In genomic region chr1:30005972-30006619, GRCh38 we compare ENCODE assay signal across 26 cellular contexts.
DNase-seq lines count a peak whose midpoint lies in the region; ATAC-seq, FAIRE-seq and TF ChIP-seq lines count a peak whose summit lies in the region.
"Had no signal": no experiment of that assay in that cellular context is flagged by ENCODE, and none has a peak within 500 bp of the region (broad histone marks: within the 10 kb centered on the region; RNA-seq: fewer than 3 reads in every experiment).

No MANE protein-coding gene starts in this region.

- no peaks in the 10 kb centered on the region for H3K79me1 ChIP-seq in mesendoderm (ENCODE audit: low read length)

- intact Hi-C loops in Panc1 (cut with micrococcal nuclease; ENCODE audit: unreplicated experiment) = no loop called here

- no peak overlapping the region for H3K18ac ChIP-seq in mesendoderm (ENCODE audit: low read length)

- H3K9me2 ChIP-seq in GM23338 (ENCODE audit: insufficient read depth) (peaks cover 4% of the 10 kb centered on the region; the same call in 1 of the 2 replicates), MM.1S (replicated peaks; ENCODE audit: insufficient read depth, low read length) (no peaks in the 10 kb centered on the region)

- H4K8ac ChIP-seq in mesendoderm (ENCODE audit: low read depth, low read length) = no peak overlapping the region

- no peak overlapping the region for H3K23ac ChIP-seq in mesendoderm (ENCODE audit: low read length)

- H3K27me3 ChIP-seq in GM23338 (ENCODE audit: insufficient read depth) (no peaks in the 10 kb centered on the region), Panc1 (ENCODE audit: control insufficient read depth, insufficient read depth, low read length) (no peaks in the 10 kb centered on the region), mesendoderm (ENCODE audit: insufficient read depth, low read length, poor library complexity) (no peaks in the 10 kb centered on the region), MM.1S (replicated peaks; ENCODE audit: insufficient read depth, low read length) (peaks cover 71% of the 10 kb centered on the region)
- H3K27me3 ChIP-seq: adrenal gland, BLaER1 had no signal

- H3K4me2 ChIP-seq in GM23338 (0 out of 2 replicates have a peak overlapping the region, but pooled peaks have one; percentile 46), mesendoderm (ENCODE audit: low read length) (no peak overlapping the region), MM.1S (ENCODE audit: low read depth, low read length) (no peak overlapping the region)
- H3K4me2 ChIP-seq: BLaER1 had no signal

- H3F3A ChIP-seq in GM23338 (replicated peaks; ENCODE audit: low read depth) (no peaks in the 10 kb centered on the region), MM.1S (ENCODE audit: insufficient read depth, low read length) (no peaks in the 10 kb centered on the region)

- CTCF ChIA-PET in Panc1 (lab: Charles Lee) = no interaction called here

- H3K79me2 ChIP-seq in GM23338 (replicated peaks; ENCODE audit: insufficient read depth) (no peaks in the 10 kb centered on the region), mesendoderm (ENCODE audit: control insufficient read depth, insufficient read depth, low read length) (no peaks in the 10 kb centered on the region), MM.1S (ENCODE audit: low read length) (no peaks in the 10 kb centered on the region)

- H3K9ac ChIP-seq in mesendoderm (ENCODE audit: low read length) (no peak overlapping the region), MM.1S (ENCODE audit: low read length) (no peak overlapping the region)
- H3K9ac ChIP-seq: BLaER1 had no signal

- TF ChIP-seq POLR2A in erythroblast (IDR thresholded peaks at IDR 0.05; ENCODE audit: low read length) = no peak

- H2BK15ac ChIP-seq in mesendoderm (replicated peaks; ENCODE audit: low read depth) = no peak overlapping the region

- H3K9me3 Mint-ChIP-seq in GM23338 = peaks cover 19% of the 10 kb centered on the region
- H3K9me3 Mint-ChIP-seq: activated naive CD4-positive, alpha-beta T cell treated with anti-CD3 and anti-CD28 coated beads for 36 hours; activated T-helper 1 cell treated with anti-CD3 and anti-CD28 coated beads, Interleukin-12 subunit alpha, Interleukin-12 subunit beta, Interleukin-2, Interleukin-4 antibody, amounts not matched to agents 30 ng/mL and 10 ng/mL and 1 ng/mL, durations not matched to agents 14 hours and 24 hours and 36 hours had no signal

- peaks cover 10% of the 10 kb centered on the region for H3K27me3 Mint-ChIP-seq in GM23338 (ENCODE audit: insufficient read depth, low read depth, poor library complexity)

- H2BK5ac ChIP-seq in mesendoderm (ENCODE audit: low read length) = no peak overlapping the region

- peak overlapping the region; percentile 46; the same call in 1 of the 2 replicates for H3K27ac Mint-ChIP-seq in GM23338
- H3K27ac Mint-ChIP-seq: activated naive CD4-positive, alpha-beta T cell treated with anti-CD3 and anti-CD28 coated beads for 36 hours; activated T-helper 1 cell treated with anti-CD3 and anti-CD28 coated beads, Interleukin-12 subunit alpha, Interleukin-12 subunit beta, Interleukin-2, Interleukin-4 antibody, amounts not matched to agents 30 ng/mL and 10 ng/mL and 1 ng/mL, durations not matched to agents 14 hours and 24 hours and 36 hours; HFFc6; naive B cell; progenitor cell of endocrine pancreas had no signal

- H2AFZ ChIP-seq in GM23338 (peak overlapping the region; percentile 75), MM.1S (ENCODE audit: low read length) (no peak overlapping the region)

- no peak overlapping the region for H3K4ac ChIP-seq in mesendoderm (ENCODE audit: low read depth, low read length)

- no peak overlapping the region for H4K5ac ChIP-seq in mesendoderm (ENCODE audit: low read length)

- DNase-seq in GM23338 (ENCODE audit: low spot score) (peak; percentile 54), Panc1 (ENCODE audit: low read depth, low spot score) (no peak), epithelial cell of prostate (ENCODE audit: low read depth, low spot score) (peak; percentile 54), mesendoderm (peak; percentile 90), HTR-8/SVneo (ENCODE audit: insufficient read length, low spot score) (no peak), erythroblast (lab: John Stamatoyannopoulos, UW) (no peak), MM.1S (no peak)
- DNase-seq: activated CD4-positive, alpha-beta T cell treated with anti-CD3 and anti-CD28 coated beads, Interleukin-2, amount 50 U/mL, for 4 hours; activated naive CD4-positive, alpha-beta T cell treated with anti-CD3 and anti-CD28 coated beads for 36 hours; adrenal gland; effector CD4-positive, alpha-beta T cell; foreskin fibroblast; HFFc6; left ventricle myocardium inferior; naive B cell; NCI-H345; NCI-H82; SHP77; stimulated activated CD4-positive, alpha-beta T cell treated with anti-CD3 and anti-CD28 coated beads, Interleukin-15, amount 100 ng/mL, for 24 hours; stimulated activated naive CD4-positive, alpha-beta T cell had no signal

- no peak for FAIRE-seq in HTR-8/SVneo (lab: Jason Lieb, UNC)
- FAIRE-seq: colon had no signal

- H3K27ac ChIP-seq in GM23338 (ENCODE audit: low read depth) (peak overlapping the region; percentile 12; the same call in 1 of the 2 replicates), Panc1 (ENCODE audit: low read length) (no peak overlapping the region), epithelial cell of prostate (no peak overlapping the region), mesendoderm (ENCODE audit: low read depth, low read length) (no peak overlapping the region), MM.1S (ENCODE audit: low read length) (no peak overlapping the region)
- H3K27ac ChIP-seq: adrenal gland, BLaER1, left ventricle myocardium inferior, suprapubic skin had no signal

- peaks cover 3% of the 10 kb centered on the region; the same call in 2 of the 3 replicates for H3K36me3 Mint-ChIP-seq in GM23338 (ENCODE audit: low read depth)
- H3K36me3 Mint-ChIP-seq: naive B cell had no signal

- in situ Hi-C loops in Panc1 (cut with HindIII; ENCODE audit: low pct_unique_long_range_greater_than_20kb, low sequenced_read_pairs) = no loop called here

- no peak overlapping the region for H2AK5ac ChIP-seq in mesendoderm (ENCODE audit: low read length)

- H2BK120ac ChIP-seq in mesendoderm (ENCODE audit: low read depth, low read length) = no peak overlapping the region

- H3K4me3 ChIP-seq in GM23338 = no peak overlapping the region
- H3K4me3 ChIP-seq in Panc1 (ENCODE audit: low read depth in 2 of 2, low read length in 2 of 2) = no peak overlapping the region
- H3K4me3 ChIP-seq in mesendoderm (ENCODE audit: low read length) = no peak overlapping the region
- no peak overlapping the region for H3K4me3 ChIP-seq in MM.1S (ENCODE audit: low read length)
- H3K4me3 ChIP-seq: adrenal gland, BLaER1, left ventricle myocardium inferior, suprapubic skin had no signal

- no peak for TF ChIP-seq CTCF in GM23338 (conservative IDR thresholded peaks at IDR 0.05; ENCODE audit: low read depth in 2 of 2)
- no peak for TF ChIP-seq CTCF in Panc1 (IDR thresholded peaks at IDR 0.05)
- no peak for TF ChIP-seq CTCF in MM.1S (IDR thresholded peaks at IDR 0.05; ENCODE audit: low read length)

- H4K20me1 ChIP-seq in GM23338 (replicated peaks; ENCODE audit: insufficient read depth) (no peaks in the 10 kb centered on the region), MM.1S (ENCODE audit: insufficient read depth, low read length) (no peaks in the 10 kb centered on the region)
- H4K20me1 ChIP-seq: BLaER1 had no signal

- H3K4me3 Mint-ChIP-seq in GM23338 = no peak overlapping the region
- H3K4me3 Mint-ChIP-seq: activated naive CD4-positive, alpha-beta T cell treated with anti-CD3 and anti-CD28 coated beads for 36 hours; activated T-helper 1 cell treated with anti-CD3 and anti-CD28 coated beads, Interleukin-12 subunit alpha, Interleukin-12 subunit beta, Interleukin-2, Interleukin-4 antibody, amounts not matched to agents 30 ng/mL and 10 ng/mL and 1 ng/mL, durations not matched to agents 14 hours and 24 hours and 36 hours; HFFc6; naive B cell had no signal

- H3K56ac ChIP-seq in mesendoderm (ENCODE audit: low read length) = peak overlapping the region; percentile 73

- WGBS in mesendoderm (ENCODE audit: extremely low coverage, insufficient coverage, low lambda C conversion rate) = no CpG with 5 or more reads among the region's 5 CpGs

- BruUV-seq in Panc1 (replicated peaks; lab: Mats Ljungman, UMichigan) = no TSS peak

- peaks cover 25% of the 10 kb centered on the region for H3K4me1 Mint-ChIP-seq in GM23338
- H3K4me1 Mint-ChIP-seq: naive B cell had no signal

- H3K4me1 ChIP-seq in GM23338 (ENCODE audit: insufficient read depth) (peaks cover 10% of the 10 kb centered on the region), Panc1 (ENCODE audit: control insufficient read depth, insufficient read depth, low read length) (peaks cover 4% of the 10 kb centered on the region; the same call in 1 of the 2 replicates), mesendoderm (ENCODE audit: control insufficient read depth, low read depth, low read length) (no peaks in the 10 kb centered on the region), MM.1S (ENCODE audit: low read length) (no peaks in the 10 kb centered on the region)
- H3K4me1 ChIP-seq: adrenal gland, left ventricle myocardium inferior had no signal

- no peaks in the 10 kb centered on the region for H3K9me3 ChIP-seq in Panc1 (ENCODE audit: control insufficient read depth, insufficient read depth, low read depth, low read length)
- H3K9me3 ChIP-seq in MM.1S (replicated peaks; ENCODE audit: insufficient read depth, low read length) = no peaks in the 10 kb centered on the region
- H3K9me3 ChIP-seq: adrenal gland, left ventricle myocardium inferior, suprapubic skin had no signal

- POLR2A ChIA-PET in Panc1 (lab: Charles Lee) = interaction anchor here (0.5 kb wide), 1 partner anchor 40 kb away, joined by 3 read pairs; no protein-coding TSS in a partner anchor

- H3K36me3 ChIP-seq in GM23338 (ENCODE audit: insufficient read depth) (no peaks in the 10 kb centered on the region), Panc1 (ENCODE audit: control insufficient read depth, insufficient read depth, low read length) (no peaks in the 10 kb centered on the region; the same call in 1 of the 2 replicates), mesendoderm (ENCODE audit: control insufficient read depth, insufficient read depth, low read length) (no peaks in the 10 kb centered on the region), MM.1S (replicated peaks; ENCODE audit: insufficient read depth, low read length) (no peaks in the 10 kb centered on the region)
- H3K36me3 ChIP-seq: adrenal gland, BLaER1, left ventricle myocardium inferior, suprapubic skin had no signal

- ATAC-seq in GM23338 (peak; percentile 85), Panc1 (peak; percentile 56), HG02973 (IDR thresholded peaks at IDR 0.05; ENCODE audit: unreplicated experiment) (no peak)

TF ChIP-seq in GM23338, 12 proteins besides CTCF, POLR2A, EP300 and RAD21 (continues in another document):
- TF ChIP-seq POLR2AphosphoS5 (IDR thresholded peaks at IDR 0.05; ENCODE audit: low read depth) = 0 out of 2 replicates have a peak, but pooled peaks have one; percentile 25

Comparison
In these comparisons a context has a peak if more than half of its experiments do, and no peak if none do; other contexts are left out.
1. DNase-seq: peak in GM23338 (single experiment), epithelial cell of prostate (single experiment) and mesendoderm (single experiment); none in Panc1 (single experiment), HTR-8/SVneo (single experiment), erythroblast (0 of 2) and MM.1S (single experiment).